12 cellular contexts compared by ENCODE assay signal in the genomic region with DNA sequence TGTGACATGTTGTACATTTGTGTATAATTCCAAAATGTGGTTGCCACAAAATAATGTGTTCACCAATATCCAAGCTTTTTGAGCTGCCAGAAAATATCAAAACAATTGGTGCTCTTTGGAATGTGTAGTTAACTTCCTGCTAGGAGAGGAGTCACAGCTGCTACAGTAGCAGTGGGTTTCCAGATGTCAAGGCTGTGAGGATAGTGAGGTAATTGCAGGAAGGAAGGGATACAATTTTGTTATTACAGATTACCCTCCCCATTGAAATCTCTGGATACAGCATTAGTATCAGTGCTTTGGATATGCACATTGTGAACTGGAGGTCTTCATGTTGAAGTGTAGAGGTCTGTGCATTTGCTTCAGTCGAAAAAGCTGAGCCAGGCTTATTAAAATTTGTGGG.
DNase-seq lines count a peak whose midpoint lies in the region; ATAC-seq, FAIRE-seq and TF ChIP-seq lines count a peak whose summit lies in the region.
"Had no signal": no experiment of that assay in that cellular context is flagged by ENCODE, and none has a peak within 500 bp of the region (broad histone marks: within the 10 kb centered on the region; RNA-seq: fewer than 3 reads in every experiment).

No MANE protein-coding gene starts in this region.

- intact Hi-C loops in sigmoid colon (cut with DNase I): no loop called here

- no peak overlapping the region for H3K27ac ChIP-seq in sigmoid colon
- H3K27ac ChIP-seq: epithelial cell of prostate, ovary had no signal

- no peak overlapping the region for H3K4me3 ChIP-seq in sigmoid colon
- H3K4me3 ChIP-seq: ovary had no signal

- no peak for TF ChIP-seq POLR2A in sigmoid colon (IDR thresholded peaks at IDR 0.05)

- H3K4me1 ChIP-seq in sigmoid colon: no peaks in the 10 kb centered on the region

- DNase-seq in D721Med (ENCODE audit: insufficient read length, low spot score) (no peak), HT1080 (ENCODE audit: low read depth) (peak; percentile 29), amniotic epithelial cell (ENCODE audit: low read depth) (peak; percentile 40), kidney tubule cell (ENCODE audit: low spot score) (peak; percentile 41), frontal cortex (ENCODE audit: low spot score in 2 of 2) (no peak), sigmoid colon (no peak)
- DNase-seq: ovary; stimulated activated CD4-positive, alpha-beta T cell treated with anti-CD3 and anti-CD28 coated beads, Interleukin-4, amount 100 ng/mL, for 4 hours; substantia nigra had no signal

- TF ChIP-seq EP300 in sigmoid colon (IDR thresholded peaks at IDR 0.05): no peak

- no peaks in the 10 kb centered on the region for H3K9me3 ChIP-seq in sigmoid colon
- H3K9me3 ChIP-seq: ovary had no signal

- H3K27me3 ChIP-seq in sigmoid colon: no peaks in the 10 kb centered on the region
- H3K27me3 ChIP-seq: ovary had no signal

- FAIRE-seq in D721Med (lab: Jason Lieb, UNC) (peak; percentile 97), frontal cortex (lab: Jason Lieb, UNC) (no peak)

- H3K36me3 ChIP-seq in sigmoid colon: no peaks in the 10 kb centered on the region
- H3K36me3 ChIP-seq: ovary had no signal

- 74 to 78% methylated on average over 1 of the region's 1 CpG for WGBS in sigmoid colon, 2 donors

- TF ChIP-seq CTCF in D721Med (IDR thresholded peaks at IDR 0.05; ENCODE audit: insufficient read depth, missing control alignments) (no peak), sigmoid colon (IDR thresholded peaks at IDR 0.05) (no peak)

- ATAC-seq in HG03025 (IDR thresholded peaks at IDR 0.05; ENCODE audit: low FRiP score, unreplicated experiment): no peak
- no peak for ATAC-seq in GM21737 (IDR thresholded peaks at IDR 0.05; ENCODE audit: unreplicated experiment)

Comparison
In these comparisons a context has a peak if more than half of its experiments do, and no peak if none do; other contexts are left out.
1. DNase-seq: peak in HT1080 (single experiment), amniotic epithelial cell (single experiment) and kidney tubule cell (single experiment); none in D721Med (single experiment), frontal cortex (0 of 2) and sigmoid colon (single experiment).